In the genomic region with DNA sequence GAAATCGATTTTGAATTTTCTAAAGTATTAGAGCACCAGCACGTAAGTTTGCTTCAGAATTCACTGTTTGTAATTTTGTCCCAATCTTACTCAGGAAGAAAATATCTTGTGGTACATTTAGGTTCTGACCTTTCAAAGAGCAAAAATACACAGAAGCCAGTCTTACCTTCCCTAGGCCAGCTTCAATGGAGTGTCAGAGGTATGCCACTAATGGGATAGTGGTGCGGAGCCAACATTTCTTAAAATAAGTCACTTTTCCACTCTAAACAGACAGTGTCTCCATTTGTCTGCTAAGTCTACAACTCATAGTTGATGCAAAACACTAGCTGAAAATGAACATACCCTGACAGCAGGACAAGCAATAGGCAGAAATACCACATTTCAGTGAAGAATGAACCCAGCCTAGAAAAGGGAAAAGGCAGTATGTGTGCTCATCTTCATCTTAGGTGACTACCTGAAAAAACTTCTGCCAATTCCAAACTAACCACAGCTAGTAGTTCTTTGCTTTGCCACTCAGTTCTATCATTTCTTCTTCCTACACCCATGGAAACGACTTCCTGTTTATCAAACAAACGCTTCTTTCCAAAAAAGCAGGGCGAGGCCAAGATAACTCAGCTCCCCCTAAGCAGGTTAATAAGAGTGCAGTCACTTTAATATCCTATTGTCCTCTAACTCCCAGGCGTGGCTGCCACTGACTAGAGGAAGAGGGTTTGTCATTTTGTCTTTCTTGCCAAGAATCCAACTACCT, we compare ENCODE assay signal across 11 cellular contexts.
DNase-seq lines count a peak whose midpoint lies in the region; ATAC-seq and TF ChIP-seq lines count a peak whose summit lies in the region.
"Had no signal": no experiment of that assay in that cellular context is flagged by ENCODE, and none has a peak within 500 bp of the region (broad histone marks: within the 10 kb centered on the region; RNA-seq: fewer than 3 reads in every experiment).

No MANE protein-coding gene starts in this region.

- peak overlapping the region in 9 of 10 donors; percentile 23 to 76 (median 62) for H3K27ac ChIP-seq in heart right ventricle
- H3K27ac ChIP-seq in thyroid gland: peak overlapping the region; percentile 23 to 66 (median 48)
- H3K27ac ChIP-seq: C4-2B, epithelial cell of prostate had no signal

- TF ChIP-seq POLR2A in thyroid gland (IDR thresholded peaks at IDR 0.05): no peak

- no peaks in the 10 kb centered on the region for H3K27me3 Mint-ChIP-seq in activated CD8-positive, alpha-beta memory T cell treated with anti-CD3 and anti-CD28 coated beads, Interleukin-2, amount 10 ng/mL, durations not matched to agents 7 days and 5 days
- no peaks in the 10 kb centered on the region for H3K27me3 Mint-ChIP-seq in WTC11 (ENCODE audit: low read depth)

- H3K4me3 Mint-ChIP-seq in activated CD8-positive, alpha-beta memory T cell treated with anti-CD3 and anti-CD28 coated beads, Interleukin-2, amount 10 ng/mL, durations not matched to agents 7 days and 5 days: peak overlapping the region; percentile 73
- H3K4me3 Mint-ChIP-seq in WTC11: no peak overlapping the region

- H3K4me1 Mint-ChIP-seq in activated CD8-positive, alpha-beta memory T cell treated with anti-CD3 and anti-CD28 coated beads, Interleukin-2, amount 10 ng/mL, durations not matched to agents 7 days and 5 days: peaks cover 58% of the 10 kb centered on the region
- peaks cover 20% of the 10 kb centered on the region for H3K4me1 Mint-ChIP-seq in WTC11

- WGBS in heart right ventricle, 2 donors: 41 to 44% methylated on average over 7 of the region's 7 CpGs
- WGBS in thyroid gland, 2 donors: 67 to 78% methylated on average over 7 of the region's 7 CpGs

- CTCF ChIA-PET in activated CD8-positive, alpha-beta memory T cell treated with anti-CD3 and anti-CD28 coated beads, Interleukin-2, amount 10 ng/mL, durations not matched to agents 7 days and 5 days (lab: Charles Lee): interaction anchor here (0.8 to 2.1 kb wide), 3 partner anchors 96 to 169 kb away, joined by 4 read pairs; no protein-coding TSS in a partner anchor
- CTCF ChIA-PET in WTC11 (lab: Charles Lee): interaction anchor here (2.4 kb wide), 1 partner anchor 140 kb away, joined by 7 read pairs; a partner anchor contains a TSS

- peaks cover 0 to 61% (median 50%) of the 10 kb centered on the region in 9 donors for H3K4me1 ChIP-seq in heart right ventricle
- peaks cover 43 to 50% of the 10 kb centered on the region in 2 donors for H3K4me1 ChIP-seq in thyroid gland

- H3K4me3 ChIP-seq in heart right ventricle (no peak overlapping the region), thyroid gland (replicated peaks in 1 of 3) (no peak overlapping the region)

- DNase-seq in activated CD8-positive, alpha-beta memory T cell treated with anti-CD3 and anti-CD28 coated beads, Interleukin-2, amount 10 ng/mL, durations not matched to agents 7 days and 5 days: peak; percentile 62
- no peak for DNase-seq in activated CD8-positive, alpha-beta memory T cell treated with anti-CD3 and anti-CD28 coated beads, Interleukin-2, amount 50 U/mL, for 48 hours
- DNase-seq in WTC11 (ENCODE audit: low spot score): no peak
- peak in 1 of 2 donors; percentile 56 for DNase-seq in heart right ventricle
- DNase-seq in thyroid gland: peak in 1 of 2 donors; percentile 10
- no peak for DNase-seq in UCSD-AML1 (lab: John Stamatoyannopoulos, UW; ENCODE audit: unreplicated experiment)
- no peak for DNase-seq in EL
- DNase-seq: NCI-H1092 treated with DMSO at 0.1 percent for 48 hours had no signal

- H3K36me3 Mint-ChIP-seq in activated CD8-positive, alpha-beta memory T cell treated with anti-CD3 and anti-CD28 coated beads, Interleukin-2, amount 10 ng/mL, durations not matched to agents 7 days and 5 days: peaks cover 22% of the 10 kb centered on the region
- H3K36me3 Mint-ChIP-seq in WTC11: peaks cover 3% of the 10 kb centered on the region

- peak overlapping the region; percentile 85 for H3K27ac Mint-ChIP-seq in activated CD8-positive, alpha-beta memory T cell treated with anti-CD3 and anti-CD28 coated beads, Interleukin-2, amount 10 ng/mL, durations not matched to agents 7 days and 5 days
- peak overlapping the region; percentile 38; the same call in 1 of the 2 replicates for H3K27ac Mint-ChIP-seq in WTC11

- no peaks in the 10 kb centered on the region for H3K27me3 ChIP-seq in heart right ventricle
- H3K27me3 ChIP-seq in thyroid gland: no peaks in the 10 kb centered on the region

- POLR2A ChIA-PET in WTC11 (lab: Charles Lee): no interaction called here

- H3K9me3 ChIP-seq in heart right ventricle (no peaks in the 10 kb centered on the region), thyroid gland (no peaks in the 10 kb centered on the region)

- peak; percentile 65 for ATAC-seq in activated CD8-positive, alpha-beta memory T cell treated with anti-CD3 and anti-CD28 coated beads, Interleukin-2, amount 10 ng/mL, durations not matched to agents 7 days and 5 days
- ATAC-seq in WTC11 (peak; percentile 32; the same call in 1 of the 2 replicates), heart right ventricle (peak; percentile 60 to 86 (median 73)), GM18519 (IDR thresholded peaks at IDR 0.05; ENCODE audit: low FRiP score, unreplicated experiment) (no peak)

- TF ChIP-seq CTCF in WTC11 (IDR thresholded peaks at IDR 0.05) (no peak), heart right ventricle (IDR thresholded peaks at IDR 0.05) (no peak), thyroid gland (IDR thresholded peaks at IDR 0.05) (no peak)

- H3K9me3 Mint-ChIP-seq in activated CD8-positive, alpha-beta memory T cell treated with anti-CD3 and anti-CD28 coated beads, Interleukin-2, amount 10 ng/mL, durations not matched to agents 7 days and 5 days (ENCODE audit: low read depth): no peaks in the 10 kb centered on the region
- no peaks in the 10 kb centered on the region for H3K9me3 Mint-ChIP-seq in WTC11

- peaks cover 0 to 19% (median 0%) of the 10 kb centered on the region in 9 donors for H3K36me3 ChIP-seq in heart right ventricle
- H3K36me3 ChIP-seq in thyroid gland: no peaks in the 10 kb centered on the region

- intact Hi-C loops in heart right ventricle (cut with DNase I) (loop anchor here in 3 of 10 donors (2.0 to 5.0 kb wide), 3 partner anchors 49 to 167 kb away; a partner anchor contains a TSS), thyroid gland (cut with DNase I) (no loop called here)

TF ChIP-seq in WTC11, 78 proteins besides CTCF, POLR2A, EP300 and RAD21 (continues in another document):
- TF ChIP-seq GRHL2 (CRISPR knock-in tag; IDR thresholded peaks at IDR 0.05; ENCODE audit: insufficient replicate concordance, severe bottlenecking) (no peak), MYBL2 (CRISPR knock-in tag; IDR thresholded peaks at IDR 0.05) (no peak)
- TF ChIP-seq, protein P1, sequence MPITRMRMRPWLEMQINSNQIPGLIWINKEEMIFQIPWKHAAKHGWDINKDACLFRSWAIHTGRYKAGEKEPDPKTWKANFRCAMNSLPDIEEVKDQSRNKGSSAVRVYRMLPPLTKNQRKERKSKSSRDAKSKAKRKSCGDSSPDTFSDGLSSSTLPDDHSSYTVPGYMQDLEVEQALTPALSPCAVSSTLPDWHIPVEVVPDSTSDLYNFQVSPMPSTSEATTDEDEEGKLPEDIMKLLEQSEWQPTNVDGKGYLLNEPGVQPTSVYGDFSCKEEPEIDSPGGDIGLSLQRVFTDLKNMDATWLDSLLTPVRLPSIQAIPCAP (CRISPR knock-in tag; IDR thresholded peaks at IDR 0.05): no peak
- TF ChIP-seq, protein P2, sequence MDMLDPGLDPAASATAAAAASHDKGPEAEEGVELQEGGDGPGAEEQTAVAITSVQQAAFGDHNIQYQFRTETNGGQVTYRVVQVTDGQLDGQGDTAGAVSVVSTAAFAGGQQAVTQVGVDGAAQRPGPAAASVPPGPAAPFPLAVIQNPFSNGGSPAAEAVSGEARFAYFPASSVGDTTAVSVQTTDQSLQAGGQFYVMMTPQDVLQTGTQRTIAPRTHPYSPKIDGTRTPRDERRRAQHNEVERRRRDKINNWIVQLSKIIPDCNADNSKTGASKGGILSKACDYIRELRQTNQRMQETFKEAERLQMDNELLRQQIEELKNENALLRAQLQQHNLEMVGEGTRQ (CRISPR knock-in tag; IDR thresholded peaks at IDR 0.05): no peak
- TF ChIP-seq, protein P3, sequence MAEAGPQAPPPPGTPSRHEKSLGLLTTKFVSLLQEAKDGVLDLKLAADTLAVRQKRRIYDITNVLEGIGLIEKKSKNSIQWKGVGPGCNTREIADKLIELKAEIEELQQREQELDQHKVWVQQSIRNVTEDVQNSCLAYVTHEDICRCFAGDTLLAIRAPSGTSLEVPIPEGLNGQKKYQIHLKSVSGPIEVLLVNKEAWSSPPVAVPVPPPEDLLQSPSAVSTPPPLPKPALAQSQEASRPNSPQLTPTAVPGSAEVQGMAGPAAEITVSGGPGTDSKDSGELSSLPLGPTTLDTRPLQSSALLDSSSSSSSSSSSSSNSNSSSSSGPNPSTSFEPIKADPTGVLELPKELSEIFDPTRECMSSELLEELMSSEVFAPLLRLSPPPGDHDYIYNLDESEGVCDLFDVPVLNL (CRISPR knock-in tag; IDR thresholded peaks at IDR 0.05; ENCODE audit: borderline replicate concordance, low read depth): no peak
